1 cellular context compared by ENCODE assay signal in the genomic region with DNA sequence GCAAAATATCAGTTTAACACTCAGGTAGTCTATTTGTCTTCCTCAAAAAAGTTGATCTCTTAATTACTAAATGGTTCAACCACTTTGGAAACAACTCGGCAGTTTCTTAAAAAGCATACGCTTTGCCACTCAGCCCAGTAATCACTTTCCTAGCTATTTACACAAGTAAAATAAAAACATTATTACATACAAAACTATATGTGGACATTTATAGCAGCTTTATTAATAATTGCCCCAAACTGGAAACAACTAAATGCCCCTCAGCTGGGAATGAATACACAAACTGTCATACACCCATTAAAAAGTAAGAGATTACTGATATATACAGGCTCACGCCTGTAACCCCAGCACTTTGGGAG.
TF ChIP-seq lines count a peak whose summit lies in the region.

No MANE protein-coding gene starts in this region.

TF ChIP-seq in IMR-90, 13 proteins besides CTCF, POLR2A, EP300 and RAD21:
- TF ChIP-seq RCOR1 (IDR thresholded peaks at IDR 0.05; ENCODE audit: insufficient replicate concordance, low read length) (no peak), BHLHE40 (IDR thresholded peaks at IDR 0.05; ENCODE audit: low read depth, low read length) (no peak), CEBPB (IDR thresholded peaks at IDR 0.05; ENCODE audit: low read depth, low read length) (no peak), RFX5 (IDR thresholded peaks at IDR 0.05; ENCODE audit: low read depth, low read length) (no peak), MXI1 (IDR thresholded peaks at IDR 0.05; ENCODE audit: borderline replicate concordance, low read depth, low read length) (no peak), NFE2L2 (IDR thresholded peaks at IDR 0.05; ENCODE audit: low read depth, low read length) (no peak), ELK1 (IDR thresholded peaks at IDR 0.05; ENCODE audit: borderline replicate concordance, low read depth, low read length) (no peak), CHD1 (IDR thresholded peaks at IDR 0.05; ENCODE audit: low read depth, low read length) (no peak), MAFK (IDR thresholded peaks at IDR 0.05; ENCODE audit: low read depth, low read length) (no peak), USF2 (IDR thresholded peaks at IDR 0.05; ENCODE audit: low read depth, low read length) (no peak), MAZ (IDR thresholded peaks at IDR 0.05; ENCODE audit: borderline replicate concordance, low read depth, low read length) (no peak), FOS (IDR thresholded peaks at IDR 0.05; ENCODE audit: low read depth, low read length) (no peak)
